ENCODE assay signal across 25 cellular contexts in the genomic region with DNA sequence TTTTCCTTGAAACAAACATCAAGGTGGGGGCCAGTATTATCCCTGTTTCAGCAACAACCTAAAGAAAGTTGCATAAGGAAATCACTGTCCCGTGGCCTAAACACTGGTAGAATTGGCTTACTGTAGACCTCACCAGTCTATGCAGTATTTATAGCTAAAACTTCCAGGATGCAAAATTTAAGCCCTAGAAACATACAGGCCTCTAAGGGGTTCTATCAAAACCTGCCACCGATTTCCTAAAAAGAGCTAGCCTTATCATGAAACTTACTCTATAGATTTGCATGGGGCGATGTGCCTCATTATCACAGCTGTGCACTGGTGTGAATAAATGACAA.
"Had no signal": no experiment of that assay in that cellular context is flagged by ENCODE, and none has a peak within 500 bp of the region (broad histone marks: within the 10 kb centered on the region; RNA-seq: fewer than 3 reads in every experiment).

No MANE protein-coding gene starts in this region.

- H3K4me3 Mint-ChIP-seq: naive thymus-derived CD8-positive, alpha-beta T cell; nephron progenitor cell; stimulated activated memory B cell treated with anti-CD40 and anti-IgM and Interleukin-4, amounts not matched to agents 10 μg/mL and 1 μg/mL and 100 μg/mL, for 72 hours; stimulated activated naive CD8-positive, alpha-beta T cell treated with anti-CD3 and anti-CD28 coated beads, Interleukin-15, amount 100 ng/mL, for 72 hours had no signal

- DNase-seq: heart right ventricle; hippocampal formation; kidney glomerular epithelial cell; left colon; left lung; lower lobe of right lung; mesenchymal stem cell; naive thymus-derived CD8-positive, alpha-beta T cell; nephron progenitor cell; pancreas; retina; right cardiac atrium; sigmoid colon; stimulated activated CD4-positive, alpha-beta T cell treated with anti-CD3 and anti-CD28 coated beads, Interleukin-1b, Interleukin-23, amount 100 ng/mL, for 48 hours; stimulated activated CD4-positive, alpha-beta T cell treated with anti-CD3 and anti-CD28 coated beads, Interleukin-2, amount 100 ng/mL, for 48 hours; stimulated activated CD4-positive, alpha-beta T cell treated with anti-CD3 and anti-CD28 coated beads, Interleukin-4, amount 100 ng/mL, for 4 hours; stimulated activated CD8-positive, alpha-beta memory T cell treated with anti-CD3 and anti-CD28 coated beads, Interleukin-4, amount 100 ng/mL, for 48 hours; stimulated activated naive CD4-positive, alpha-beta T cell treated with Interleukin-2 at 50 U/mL for 16 hours; stimulated activated naive CD8-positive, alpha-beta T cell treated with anti-CD3 and anti-CD28 coated beads, Interleukin-15, amount 100 ng/mL, for 72 hours; substantia nigra; thyroid gland; upper lobe of right lung had no signal

- H3K27ac ChIP-seq: heart right ventricle, left lung, lower lobe of right lung, pancreas, prostate gland, sigmoid colon, transverse colon, upper lobe of right lung had no signal

- H3K4me1 ChIP-seq: left lung, lower lobe of right lung, pancreas, prostate gland, transverse colon, upper lobe of right lung had no signal

- H3K4me3 ChIP-seq: heart right ventricle, left lung, lower lobe of right lung, pancreas, prostate gland, sigmoid colon, thyroid gland, transverse colon, upper lobe of right lung had no signal

- H3K4me1 Mint-ChIP-seq: naive thymus-derived CD8-positive, alpha-beta T cell; stimulated activated memory B cell treated with anti-CD40 and anti-IgM and Interleukin-4, amounts not matched to agents 10 μg/mL and 1 μg/mL and 100 μg/mL, for 72 hours; stimulated activated naive CD8-positive, alpha-beta T cell treated with anti-CD3 and anti-CD28 coated beads, Interleukin-15, amount 100 ng/mL, for 72 hours had no signal

- H3K27ac Mint-ChIP-seq: naive thymus-derived CD8-positive, alpha-beta T cell; nephron progenitor cell; stimulated activated memory B cell treated with anti-CD40 and anti-IgM and Interleukin-4, amounts not matched to agents 10 μg/mL and 1 μg/mL and 100 μg/mL, for 72 hours; stimulated activated naive CD8-positive, alpha-beta T cell treated with anti-CD3 and anti-CD28 coated beads, Interleukin-15, amount 100 ng/mL, for 72 hours had no signal

- H3K9me3 ChIP-seq: heart right ventricle, left lung, lower lobe of right lung, pancreas, prostate gland, sigmoid colon, thyroid gland, transverse colon, upper lobe of right lung had no signal

- H3K9me3 Mint-ChIP-seq: nephron progenitor cell; stimulated activated naive CD8-positive, alpha-beta T cell treated with anti-CD3 and anti-CD28 coated beads, Interleukin-15, amount 100 ng/mL, for 72 hours had no signal

- H3K36me3 Mint-ChIP-seq: naive thymus-derived CD8-positive, alpha-beta T cell; stimulated activated memory B cell treated with anti-CD40 and anti-IgM and Interleukin-4, amounts not matched to agents 10 μg/mL and 1 μg/mL and 100 μg/mL, for 72 hours had no signal

- H3K36me3 ChIP-seq: heart right ventricle, left lung, lower lobe of right lung, pancreas, prostate gland, sigmoid colon, thyroid gland, transverse colon, upper lobe of right lung had no signal

- ATAC-seq: heart right ventricle; left lung; lower lobe of right lung; naive thymus-derived CD8-positive, alpha-beta T cell; right cardiac atrium; stimulated activated memory B cell treated with anti-CD40 and anti-IgM and Interleukin-4, amounts not matched to agents 10 μg/mL and 1 μg/mL and 100 μg/mL, for 72 hours; stimulated activated naive CD8-positive, alpha-beta T cell treated with anti-CD3 and anti-CD28 coated beads, Interleukin-15, amount 100 ng/mL, for 72 hours had no signal

- H3K27me3 ChIP-seq: left lung, pancreas, thyroid gland, transverse colon, upper lobe of right lung had no signal
